ENCODE assay signal across 1 cellular context in genomic region chr10:69318087-69318996, GRCh38.
TF ChIP-seq lines count a peak whose summit lies in the region.

No MANE protein-coding gene starts in this region.

TF ChIP-seq in K562, 482 proteins besides CTCF, POLR2A, EP300 and RAD21 (continued from another document and continues in another):
- TF ChIP-seq, protein P1, sequence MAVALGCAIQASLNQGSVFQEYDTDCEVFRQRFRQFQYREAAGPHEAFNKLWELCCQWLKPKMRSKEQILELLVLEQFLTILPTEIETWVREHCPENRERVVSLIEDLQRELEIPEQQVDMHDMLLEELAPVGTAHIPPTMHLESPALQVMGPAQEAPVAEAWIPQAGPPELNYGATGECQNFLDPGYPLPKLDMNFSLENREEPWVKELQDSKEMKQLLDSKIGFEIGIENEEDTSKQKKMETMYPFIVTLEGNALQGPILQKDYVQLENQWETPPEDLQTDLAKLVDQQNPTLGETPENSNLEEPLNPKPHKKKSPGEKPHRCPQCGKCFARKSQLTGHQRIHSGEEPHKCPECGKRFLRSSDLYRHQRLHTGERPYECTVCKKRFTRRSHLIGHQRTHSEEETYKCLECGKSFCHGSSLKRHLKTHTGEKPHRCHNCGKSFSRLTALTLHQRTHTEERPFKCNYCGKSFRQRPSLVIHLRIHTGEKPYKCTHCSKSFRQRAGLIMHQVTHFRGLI (CRISPR knock-in tag; IDR thresholded peaks at IDR 0.05): no peak
- TF ChIP-seq ZFP30 (CRISPR knock-in tag; IDR thresholded peaks at IDR 0.05; ENCODE audit: borderline replicate concordance) (no peak), KDM2B (CRISPR knock-in tag; IDR thresholded peaks at IDR 0.05) (no peak), ZNF197 (CRISPR knock-in tag; IDR thresholded peaks at IDR 0.05; ENCODE audit: low read depth) (no peak), NEUROD1 (IDR thresholded peaks at IDR 0.05; ENCODE audit: borderline replicate concordance, low read depth, low read length, partially characterized antibody) (no peak), ILK (tag; IDR thresholded peaks at IDR 0.05; ENCODE audit: borderline replicate concordance, low read depth) (no peak), ZNF184 (CRISPR knock-in tag; IDR thresholded peaks at IDR 0.05) (no peak), FOXO4 (CRISPR knock-in tag; IDR thresholded peaks at IDR 0.05) (0 out of 2 replicates have a peak, but pooled peaks have one; percentile 11), BCOR (IDR thresholded peaks at IDR 0.05) (no peak), ZNF24 (IDR thresholded peaks at IDR 0.05) (peak; percentile 43; the same call in 1 of the 2 replicates), OTX1 (CRISPR knock-in tag; IDR thresholded peaks at IDR 0.05) (no peak), TOE1 (IDR thresholded peaks at IDR 0.05; ENCODE audit: borderline replicate concordance) (no peak), TOE1 (CRISPR knock-in tag; IDR thresholded peaks at IDR 0.05; ENCODE audit: borderline replicate concordance, low read depth) (no peak), FOXK2 (conservative IDR thresholded peaks at IDR 0.05 in 1 of 2, IDR thresholded peaks at IDR 0.05 in 1 of 2; ENCODE audit: low read depth in 2 of 2) (no peak), ZNF316 (IDR thresholded peaks at IDR 0.05) (peak; percentile 4; the same call in 1 of the 2 replicates), SNIP1 (IDR thresholded peaks at IDR 0.05; ENCODE audit: low read depth) (no peak), NCOA2 (IDR thresholded peaks at IDR 0.05; ENCODE audit: partially characterized antibody in 2 of 2) (no peak), ZBTB9 (CRISPR knock-in tag; IDR thresholded peaks at IDR 0.05) (0 out of 2 replicates have a peak, but pooled peaks have one; percentile 48), HDGF (IDR thresholded peaks at IDR 0.05) (no peak), ZBTB17 (CRISPR knock-in tag; IDR thresholded peaks at IDR 0.05) (no peak), ETS2 (tag; IDR thresholded peaks at IDR 0.05; ENCODE audit: borderline replicate concordance, poor library complexity, severe bottlenecking) (no peak), PHF20 (IDR thresholded peaks at IDR 0.05; ENCODE audit: partially characterized antibody) (no peak), MAZ (CRISPR knock-in tag; conservative IDR thresholded peaks at IDR 0.05 in 1 of 2, IDR thresholded peaks at IDR 0.05 in 1 of 2) (peak; percentile 53 to 71; a peak in 3 of 4 replicates), ELF2 (CRISPR knock-in tag; IDR thresholded peaks at IDR 0.05) (peak; percentile 84), KAT7 (CRISPR knock-in tag; IDR thresholded peaks at IDR 0.05; ENCODE audit: borderline replicate concordance) (peak; percentile 82), MCM5 (IDR thresholded peaks at IDR 0.05; ENCODE audit: low read depth) (no peak), CBX1 (IDR thresholded peaks at IDR 0.05; ENCODE audit: low read depth) (0 out of 2 replicates have a peak, but pooled peaks have one; percentile 16), MNT (conservative IDR thresholded peaks at IDR 0.05) (no peak), ZHX1 (conservative IDR thresholded peaks at IDR 0.05; ENCODE audit: low read length) (no peak), WHSC1 (IDR thresholded peaks at IDR 0.05; ENCODE audit: low read length) (no peak), SUPT5H (IDR thresholded peaks at IDR 0.05) (peak; percentile 28), MTA3 (IDR thresholded peaks at IDR 0.05; ENCODE audit: borderline replicate concordance) (peak; percentile 84), NBN (IDR thresholded peaks at IDR 0.05; ENCODE audit: low read depth) (no peak), EP400 (IDR thresholded peaks at IDR 0.05) (no peak), ZNF717 (CRISPR knock-in tag; IDR thresholded peaks at IDR 0.05) (no peak), U2AF2 (optimal IDR thresholded peaks at IDR 0.05; ENCODE audit: low read depth, low read length) (no peak), ZEB2 (IDR thresholded peaks at IDR 0.05) (no peak), NR2F6 (CRISPR knock-in tag; IDR thresholded peaks at IDR 0.05) (no peak), HNRNPL (IDR thresholded peaks at IDR 0.05; ENCODE audit: low read depth, low read length) (peak; percentile 95; the same call in 1 of the 2 replicates), CEBPG (CRISPR knock-in tag; IDR thresholded peaks at IDR 0.05) (0 out of 2 replicates have a peak, but pooled peaks have one; percentile 44), CEBPG (tag; conservative IDR thresholded peaks at IDR 0.05 in 1 of 2, IDR thresholded peaks at IDR 0.05 in 1 of 2) (no peak), ZFPM2 (CRISPR knock-in tag; IDR thresholded peaks at IDR 0.05) (no peak), CGGBP1 (CRISPR knock-in tag; IDR thresholded peaks at IDR 0.05) (no peak), ZNF785 (CRISPR knock-in tag; IDR thresholded peaks at IDR 0.05) (no peak), YBX1 (IDR thresholded peaks at IDR 0.05) (no peak), LCOR (CRISPR knock-in tag; IDR thresholded peaks at IDR 0.05) (no peak), NR2C1 (IDR thresholded peaks at IDR 0.05) (no peak), NR2C1 (tag; IDR thresholded peaks at IDR 0.05) (peak; percentile 66), DLX4 (CRISPR knock-in tag; IDR thresholded peaks at IDR 0.05) (no peak)
- TF ChIP-seq, protein P2, sequence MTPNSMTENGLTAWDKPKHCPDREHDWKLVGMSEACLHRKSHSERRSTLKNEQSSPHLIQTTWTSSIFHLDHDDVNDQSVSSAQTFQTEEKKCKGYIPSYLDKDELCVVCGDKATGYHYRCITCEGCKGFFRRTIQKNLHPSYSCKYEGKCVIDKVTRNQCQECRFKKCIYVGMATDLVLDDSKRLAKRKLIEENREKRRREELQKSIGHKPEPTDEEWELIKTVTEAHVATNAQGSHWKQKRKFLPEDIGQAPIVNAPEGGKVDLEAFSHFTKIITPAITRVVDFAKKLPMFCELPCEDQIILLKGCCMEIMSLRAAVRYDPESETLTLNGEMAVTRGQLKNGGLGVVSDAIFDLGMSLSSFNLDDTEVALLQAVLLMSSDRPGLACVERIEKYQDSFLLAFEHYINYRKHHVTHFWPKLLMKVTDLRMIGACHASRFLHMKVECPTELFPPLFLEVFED (CRISPR knock-in tag; conservative IDR thresholded peaks at IDR 0.05): no peak
- TF ChIP-seq, protein P3, sequence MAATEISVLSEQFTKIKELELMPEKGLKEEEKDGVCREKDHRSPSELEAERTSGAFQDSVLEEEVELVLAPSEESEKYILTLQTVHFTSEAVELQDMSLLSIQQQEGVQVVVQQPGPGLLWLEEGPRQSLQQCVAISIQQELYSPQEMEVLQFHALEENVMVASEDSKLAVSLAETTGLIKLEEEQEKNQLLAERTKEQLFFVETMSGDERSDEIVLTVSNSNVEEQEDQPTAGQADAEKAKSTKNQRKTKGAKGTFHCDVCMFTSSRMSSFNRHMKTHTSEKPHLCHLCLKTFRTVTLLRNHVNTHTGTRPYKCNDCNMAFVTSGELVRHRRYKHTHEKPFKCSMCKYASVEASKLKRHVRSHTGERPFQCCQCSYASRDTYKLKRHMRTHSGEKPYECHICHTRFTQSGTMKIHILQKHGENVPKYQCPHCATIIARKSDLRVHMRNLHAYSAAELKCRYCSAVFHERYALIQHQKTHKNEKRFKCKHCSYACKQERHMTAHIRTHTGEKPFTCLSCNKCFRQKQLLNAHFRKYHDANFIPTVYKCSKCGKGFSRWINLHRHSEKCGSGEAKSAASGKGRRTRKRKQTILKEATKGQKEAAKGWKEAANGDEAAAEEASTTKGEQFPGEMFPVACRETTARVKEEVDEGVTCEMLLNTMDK (IDR thresholded peaks at IDR 0.05; ENCODE audit: borderline replicate concordance, insufficient read depth, low read depth, low read length, poor library complexity, severe bottlenecking): no peak
- TF ChIP-seq, protein P4, sequence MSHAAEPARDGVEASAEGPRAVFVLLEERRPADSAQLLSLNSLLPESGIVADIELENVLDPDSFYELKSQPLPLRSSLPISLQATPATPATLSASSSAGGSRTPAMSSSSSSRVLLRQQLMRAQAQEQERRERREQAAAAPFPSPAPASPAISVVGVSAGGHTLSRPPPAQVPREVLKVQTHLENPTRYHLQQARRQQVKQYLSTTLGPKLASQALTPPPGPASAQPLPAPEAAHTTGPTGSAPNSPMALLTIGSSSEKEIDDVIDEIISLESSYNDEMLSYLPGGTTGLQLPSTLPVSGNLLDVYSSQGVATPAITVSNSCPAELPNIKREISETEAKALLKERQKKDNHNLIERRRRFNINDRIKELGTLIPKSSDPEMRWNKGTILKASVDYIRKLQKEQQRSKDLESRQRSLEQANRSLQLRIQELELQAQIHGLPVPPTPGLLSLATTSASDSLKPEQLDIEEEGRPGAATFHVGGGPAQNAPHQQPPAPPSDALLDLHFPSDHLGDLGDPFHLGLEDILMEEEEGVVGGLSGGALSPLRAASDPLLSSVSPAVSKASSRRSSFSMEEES (CRISPR knock-in tag; IDR thresholded peaks at IDR 0.05): no peak
- TF ChIP-seq, protein P5, sequence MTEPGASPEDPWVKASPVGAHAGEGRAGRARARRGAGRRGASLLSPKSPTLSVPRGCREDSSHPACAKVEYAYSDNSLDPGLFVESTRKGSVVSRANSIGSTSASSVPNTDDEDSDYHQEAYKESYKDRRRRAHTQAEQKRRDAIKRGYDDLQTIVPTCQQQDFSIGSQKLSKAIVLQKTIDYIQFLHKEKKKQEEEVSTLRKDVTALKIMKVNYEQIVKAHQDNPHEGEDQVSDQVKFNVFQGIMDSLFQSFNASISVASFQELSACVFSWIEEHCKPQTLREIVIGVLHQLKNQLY (CRISPR knock-in tag; conservative IDR thresholded peaks at IDR 0.05): no peak
